Comparison of ENCODE assay signal across 9 cellular contexts in the genomic region with DNA sequence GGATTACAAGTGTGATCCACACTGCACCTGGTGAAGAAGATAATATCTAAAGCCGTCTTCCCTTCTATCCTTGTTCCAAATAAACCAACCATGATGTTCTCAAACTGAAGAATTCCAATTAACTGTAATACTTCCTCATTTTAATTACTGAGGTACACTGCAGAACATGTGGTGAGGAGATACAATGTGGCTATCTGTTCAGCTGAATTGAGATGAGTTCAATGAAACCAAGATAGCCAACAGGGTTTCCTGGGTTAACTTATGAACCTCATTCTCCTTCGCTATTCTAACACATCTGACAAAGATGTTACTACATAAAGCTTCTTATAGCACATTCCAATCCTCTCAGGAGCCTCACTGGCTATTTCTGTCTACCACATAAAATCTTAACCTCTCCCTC.
"Had no signal": no experiment of that assay in that cellular context is flagged by ENCODE, and none has a peak within 500 bp of the region (broad histone marks: within the 10 kb centered on the region; RNA-seq: fewer than 3 reads in every experiment).

No MANE protein-coding gene starts in this region.

- H3K4me3 Mint-ChIP-seq: GM23338, H9, HFFc6 had no signal

- H3K9ac ChIP-seq: GM23248 had no signal

- H3K27ac ChIP-seq: GM23248 had no signal

- ATAC-seq: GM23338, HCT116 had no signal

- H3K9me3 Mint-ChIP-seq: GM23338, H9, HFFc6 had no signal

- H2AFZ ChIP-seq: GM23248, GM23338 had no signal

- DNase-seq: GM23248, GOT3, H7, H9, HCEC 1CT, HFFc6 had no signal

- H3K36me3 ChIP-seq: HAP-1 had no signal

- H3K9me3 ChIP-seq: HAP-1 had no signal

- H3K4me1 Mint-ChIP-seq: GM23338, H9 had no signal

- H3K4me2 ChIP-seq: GM23338 had no signal

- H3K4me3 ChIP-seq: GM23248, GM23338, HAP-1 had no signal

- H3K27ac Mint-ChIP-seq: GM23338, H9, HFFc6 had no signal
